11 cellular contexts compared by ENCODE assay signal in genomic region chr10:91597397-91597881, GRCh38. TPM values are rescaled to one million over a fixed set of nuclear protein-coding genes. Genes with fewer than 3 reads are reported as not detected.
DNase-seq lines count a peak whose midpoint lies in the region; ATAC-seq, FAIRE-seq and TF ChIP-seq lines count a peak whose summit lies in the region.
"Had no signal": no experiment of that assay in that cellular context is flagged by ENCODE, and none has a peak within 500 bp of the region (broad histone marks: within the 10 kb centered on the region; RNA-seq: fewer than 3 reads in every experiment).

No MANE protein-coding gene starts in this region.

- H3K4me1 ChIP-seq in uterus = peaks cover 15 to 30% of the 10 kb centered on the region in 2 donors
- no peaks in the 10 kb centered on the region for H3K4me1 ChIP-seq in naive thymus-derived CD4-positive, alpha-beta T cell (ENCODE audit: control insufficient read depth in 2 of 2, insufficient read depth in 2 of 2, low read length in 2 of 2)

- no peaks in the 10 kb centered on the region for H3K27me3 ChIP-seq in uterus
- no peaks in the 10 kb centered on the region for H3K27me3 ChIP-seq in naive thymus-derived CD4-positive, alpha-beta T cell (ENCODE audit: control insufficient read depth in 2 of 2, insufficient read depth in 2 of 2, low read length in 2 of 2)

- POLR2A ChIA-PET in naive thymus-derived CD4-positive, alpha-beta T cell (lab: Charles Lee) = no interaction called here

- TF ChIP-seq CTCF in uterus (IDR thresholded peaks at IDR 0.05) (no peak), D721Med (IDR thresholded peaks at IDR 0.05; ENCODE audit: insufficient read depth, missing control alignments) (no peak)

- TF ChIP-seq POLR2A in uterus (IDR thresholded peaks at IDR 0.05) = no peak

- no peaks in the 10 kb centered on the region for H3K36me3 Mint-ChIP-seq in naive thymus-derived CD4-positive, alpha-beta T cell

- DNase-seq in DMS79 treated with DMSO at 0.1 percent for 48 hours (lab: John Stamatoyannopoulos, UW) = peak; percentile 45
- DNase-seq in DMS79 (lab: John Stamatoyannopoulos, UW) = no peak
- DNase-seq in cerebellum (ENCODE audit: low spot score) = peak; percentile 15
- peak; percentile 66 for DNase-seq in medulla oblongata (ENCODE audit: extremely low spot score)
- no peak for DNase-seq in uterus
- DNase-seq in D721Med (ENCODE audit: insufficient read length, low spot score) = no peak
- DNase-seq in naive thymus-derived CD4-positive, alpha-beta T cell = no peak
- no peak for DNase-seq in stimulated activated CD4-positive, alpha-beta T cell treated with anti-CD3 and anti-CD28 coated beads, Interleukin-15, amount 100 ng/mL, for 24 hours
- DNase-seq: activated CD4-positive, alpha-beta T cell treated with anti-CD3 and anti-CD28 coated beads for 1 hour had no signal

- no peak overlapping the region for H3K4me3 ChIP-seq in uterus
- H3K4me3 ChIP-seq in naive thymus-derived CD4-positive, alpha-beta T cell (ENCODE audit: low read length) = no peak overlapping the region

- peaks cover 0 to 6% (median 0%) of the 10 kb centered on the region in 7 donors for H3K4me1 Mint-ChIP-seq in naive thymus-derived CD4-positive, alpha-beta T cell

- intact Hi-C loops in uterus (cut with DNase I; ENCODE audit: low total_unique reads) = no loop called here
- intact Hi-C loops in naive thymus-derived CD4-positive, alpha-beta T cell (cut with micrococcal nuclease) = no loop called here

- no peak for ATAC-seq in naive thymus-derived CD4-positive, alpha-beta T cell
- ATAC-seq: HCT116 had no signal

- H3K36me3 ChIP-seq in uterus = no peaks in the 10 kb centered on the region
- no peaks in the 10 kb centered on the region for H3K36me3 ChIP-seq in naive thymus-derived CD4-positive, alpha-beta T cell (ENCODE audit: control insufficient read depth in 2 of 3, insufficient read depth in 3 of 3, low read length in 3 of 3)

- FAIRE-seq in D721Med (lab: Jason Lieb, UNC) = no peak
- FAIRE-seq: colon had no signal

- H3K27me3 Mint-ChIP-seq in naive thymus-derived CD4-positive, alpha-beta T cell = peaks cover 4 to 17% (median 7%) of the 10 kb centered on the region in 5 donors

- H3K27ac ChIP-seq in uterus = peak overlapping the region; percentile 78 to 91
- no peak overlapping the region for H3K27ac ChIP-seq in naive thymus-derived CD4-positive, alpha-beta T cell (ENCODE audit: low read depth, low read length)

- CTCF ChIA-PET in naive thymus-derived CD4-positive, alpha-beta T cell (lab: Charles Lee) = no interaction called here

- H3K27ac Mint-ChIP-seq in naive thymus-derived CD4-positive, alpha-beta T cell = no peak overlapping the region

- no peak overlapping the region for H3K4me3 Mint-ChIP-seq in naive thymus-derived CD4-positive, alpha-beta T cell

- H3K9me3 ChIP-seq in uterus = no peaks in the 10 kb centered on the region
- no peaks in the 10 kb centered on the region for H3K9me3 ChIP-seq in naive thymus-derived CD4-positive, alpha-beta T cell (ENCODE audit: control insufficient read depth in 2 of 3, low read length in 3 of 3)

- no peaks in the 10 kb centered on the region for H3K9me3 Mint-ChIP-seq in naive thymus-derived CD4-positive, alpha-beta T cell

RNA-seq across cellular contexts. Expression of gene PPP1R3C, which starts 35.4 kb away (rescaled TPM):
- total RNA-seq in cerebellum (19.6 TPM), uterus (10 to 100 TPM; 19.7 to 55.2 (median 25.5) TPM)
- under 1 TPM in 1 of 5 experiments, not detected in 4; 0.15 TPM for total RNA-seq in naive thymus-derived CD4-positive, alpha-beta T cell
- polyA plus RNA-seq in naive thymus-derived CD4-positive, alpha-beta T cell = not detected

Comparison
In these comparisons a context has a peak if more than half of its experiments do, and no peak if none do; other contexts are left out.
1. DNase-seq: peak in DMS79 treated with DMSO at 0.1 percent for 48 hours (single experiment), cerebellum (single experiment) and medulla oblongata (single experiment); none in DMS79 (single experiment), uterus (0 of 2), D721Med (single experiment), naive thymus-derived CD4-positive, alpha-beta T cell (0 of 9) and stimulated activated CD4-positive, alpha-beta T cell treated with anti-CD3 and anti-CD28 coated beads, Interleukin-15, amount 100 ng/mL, for 24 hours (single experiment).
2. RNA of gene PPP1R3C, which starts 35.4 kb away (total RNA-seq): 19.7 to 55.2 TPM in uterus and 19.6 TPM in cerebellum (single experiment); 0.15 TPM in naive thymus-derived CD4-positive, alpha-beta T cell; every median in the first group is over 10 times any median in the second.